28 cellular contexts compared by ENCODE assay signal in the genomic region with DNA sequence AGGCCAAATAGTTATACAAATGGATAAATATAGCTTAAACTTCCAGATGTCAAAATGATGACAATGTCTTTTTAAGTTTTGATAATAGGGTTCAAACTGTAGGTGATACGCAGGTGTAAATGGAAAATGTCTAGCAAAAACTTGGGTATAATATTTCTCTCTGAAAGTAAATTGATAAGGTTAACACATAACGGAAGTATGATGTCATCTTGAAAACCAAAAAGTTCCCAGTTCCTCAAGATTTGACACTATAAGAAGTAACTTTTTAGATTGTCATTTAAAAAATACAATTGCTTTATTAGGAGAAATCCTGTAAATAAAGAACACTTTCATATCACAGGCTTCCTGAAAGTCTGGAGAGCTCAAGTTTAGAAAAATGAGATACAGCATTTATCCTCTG.
"Had no signal": no experiment of that assay in that cellular context is flagged by ENCODE, and none has a peak within 500 bp of the region (broad histone marks: within the 10 kb centered on the region; RNA-seq: fewer than 3 reads in every experiment).

No MANE protein-coding gene starts in this region.

- H3K27me3 ChIP-seq: esophagus squamous epithelium, gastrocnemius medialis, heart right ventricle, left lung had no signal

- H3K27ac Mint-ChIP-seq: dendritic cell treated with granulocyte-macrophage colony-stimulating factor and Interleukin-4, amounts not matched to agents 40 ng/mL and 50 ng/mL, for 4 days; effector memory CD8-positive, alpha-beta T cell; endodermal cell; mesothelial cell of epicardium; naive B cell; naive thymus-derived CD8-positive, alpha-beta T cell had no signal

- H3K4me1 Mint-ChIP-seq: endodermal cell; naive B cell; naive thymus-derived CD8-positive, alpha-beta T cell had no signal

- H3K4me1 ChIP-seq: esophagus squamous epithelium, gastrocnemius medialis, heart right ventricle, left lung, lower lobe of right lung had no signal

- H3K27ac ChIP-seq: epithelial cell of prostate, esophagus squamous epithelium, gastrocnemius medialis, heart right ventricle, left lung, lower lobe of right lung had no signal

- H3K9me3 ChIP-seq: esophagus squamous epithelium, gastrocnemius medialis, heart right ventricle, left lung, lower lobe of right lung had no signal

- H3K4me3 ChIP-seq: esophagus squamous epithelium, gastrocnemius medialis, heart right ventricle, left lung, lower lobe of right lung, mucosa of descending colon had no signal

- H3K36me3 ChIP-seq: esophagus squamous epithelium, gastrocnemius medialis, heart right ventricle, left lung, lower lobe of right lung had no signal

- ATAC-seq: effector memory CD8-positive, alpha-beta T cell; esophagus mucosa; gastrocnemius medialis; heart right ventricle; left cardiac atrium; left lung; left ventricle myocardium superior; lower lobe of right lung; mucosa of descending colon; naive thymus-derived CD8-positive, alpha-beta T cell had no signal

- H3K27me3 Mint-ChIP-seq: dendritic cell treated with granulocyte-macrophage colony-stimulating factor and Interleukin-4, amounts not matched to agents 40 ng/mL and 50 ng/mL, for 4 days; effector memory CD8-positive, alpha-beta T cell; naive B cell; naive thymus-derived CD8-positive, alpha-beta T cell had no signal

- H3K9me3 Mint-ChIP-seq: endodermal cell had no signal

- DNase-seq: cortex of kidney; effector CD8-positive, alpha-beta T cell; effector memory CD8-positive, alpha-beta T cell; endodermal cell; erythroblast; esophagus squamous epithelium; foreskin fibroblast; foreskin melanocyte; gastrocnemius medialis; glutamatergic neuron; head of caudate nucleus; heart right ventricle; hippocampal formation; left cardiac atrium; left lung; left ventricle myocardium superior; lower lobe of right lung; mesenchymal stem cell; mucosa of descending colon; naive B cell; naive thymus-derived CD8-positive, alpha-beta T cell had no signal

- FAIRE-seq: endometrium, islet of Langerhans, keratinocyte had no signal

- H3K36me3 Mint-ChIP-seq: mesothelial cell of epicardium; naive B cell; naive thymus-derived CD8-positive, alpha-beta T cell had no signal

- H3K4me3 Mint-ChIP-seq: dendritic cell treated with granulocyte-macrophage colony-stimulating factor and Interleukin-4, amounts not matched to agents 40 ng/mL and 50 ng/mL, for 4 days; effector memory CD8-positive, alpha-beta T cell; endodermal cell; mesothelial cell of epicardium; naive B cell; naive thymus-derived CD8-positive, alpha-beta T cell had no signal
